ENCODE assay signal across 20 cellular contexts in the genomic region with DNA sequence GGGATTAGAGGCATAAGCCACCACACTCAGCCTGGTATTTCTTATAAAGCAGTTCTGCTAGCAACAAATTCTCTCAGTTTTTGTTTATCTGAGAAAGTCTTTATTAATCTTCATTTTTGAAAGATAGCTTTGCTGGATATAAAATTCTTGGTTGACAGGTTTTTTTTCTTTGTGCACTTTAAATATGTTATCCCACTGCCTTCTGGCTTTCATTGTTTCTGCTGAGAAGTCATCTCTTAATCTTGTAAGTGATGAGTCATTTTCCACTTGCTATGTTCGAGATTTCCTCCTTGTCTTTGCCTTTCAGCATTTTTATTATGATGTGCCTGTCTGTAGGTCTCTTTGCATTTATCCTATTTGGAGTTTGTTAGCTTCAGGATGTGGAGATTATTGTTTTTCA. TPM values are rescaled to one million over a fixed set of nuclear protein-coding genes. Genes with fewer than 3 reads are reported as not detected.
"Had no signal": no experiment of that assay in that cellular context is flagged by ENCODE, and none has a peak within 500 bp of the region (broad histone marks: within the 10 kb centered on the region; RNA-seq: fewer than 3 reads in every experiment).

No MANE protein-coding gene starts in this region.

- H3K9ac ChIP-seq: parathyroid adenoma had no signal

- DNase-seq: activated CD4-positive, alpha-beta T cell treated with anti-CD3 and anti-CD28 coated beads for 1 hour; activated CD8-positive, alpha-beta memory T cell treated with anti-CD3 and anti-CD28 coated beads for 24 hours; activated CD8-positive, alpha-beta memory T cell treated with anti-CD3 and anti-CD28 coated beads, Interleukin-2, amount 50 U/mL, for 48 hours; activated effector memory CD4-positive, alpha-beta T cell treated with Interleukin-2 at 50 U/mL for 16 hours; activated naive CD4-positive, alpha-beta T cell treated with anti-CD3 and anti-CD28 coated beads, Interleukin-2, amount 10 ng/mL, durations not matched to agents 7 days and 5 days; activated T-cell treated with anti-CD3 and anti-CD28 coated beads, Interleukin-2, amount 50 U/mL, for 48 hours; cortex of kidney; esophagus squamous epithelium; left cardiac atrium; lower lobe of right lung; stimulated activated CD4-positive, alpha-beta T cell treated with anti-CD3 and anti-CD28 coated beads, Interleukin-4, amount 100 ng/mL, for 1 hour; upper lobe of left lung had no signal

- H3K36me3 ChIP-seq: ascending aorta, esophagus squamous epithelium, lower lobe of right lung, thoracic aorta, upper lobe of left lung had no signal

- H3K27me3 ChIP-seq: ascending aorta, esophagus squamous epithelium, hepatocyte, upper lobe of left lung had no signal

- H2AFZ ChIP-seq: hepatocyte, parathyroid adenoma had no signal

- H3K4me1 ChIP-seq: ascending aorta, esophagus squamous epithelium, lower lobe of right lung, parathyroid adenoma, upper lobe of left lung had no signal

- H3K4me2 ChIP-seq: hepatocyte, smooth muscle cell had no signal

- ATAC-seq: left cardiac atrium, lower lobe of right lung, sciatic nerve had no signal

- FAIRE-seq: islet of Langerhans had no signal

- H3K27ac ChIP-seq: ascending aorta, esophagus squamous epithelium, hepatocyte, lower lobe of right lung, parathyroid adenoma, thoracic aorta, upper lobe of left lung, VCaP had no signal

- H3K79me2 ChIP-seq: hepatocyte, parathyroid adenoma had no signal

- H3K4me3 ChIP-seq: ascending aorta, esophagus squamous epithelium, hepatocyte, lower lobe of right lung, smooth muscle cell, thoracic aorta, upper lobe of left lung had no signal

RNA-seq across cellular contexts. Expression of gene ELAC1, which starts 5.9 kb away (rescaled TPM):
- total RNA-seq: ascending aorta had no signal
